Comparison of ENCODE assay signal across 15 cellular contexts in the genomic region with DNA sequence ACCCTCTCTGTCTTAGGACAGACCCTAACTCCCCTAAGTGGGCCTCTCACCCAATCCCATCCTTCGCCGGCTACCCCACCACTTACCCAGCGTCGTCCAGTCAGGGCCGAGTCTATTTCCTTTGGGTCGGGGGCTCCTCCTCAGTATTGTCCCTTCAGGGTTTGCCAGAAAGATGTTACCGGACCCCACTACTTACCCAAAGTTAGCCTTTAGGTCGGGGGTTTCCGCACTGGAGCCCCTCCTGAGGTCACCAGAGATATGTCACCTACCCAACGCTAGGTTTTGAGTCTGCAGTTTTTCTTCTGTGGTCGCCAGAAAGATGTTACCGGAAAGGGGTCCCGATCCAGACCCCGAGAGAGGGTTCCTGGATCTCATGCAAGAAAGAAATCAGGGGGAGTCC. TPM values are rescaled to one million over a fixed set of nuclear protein-coding genes. Genes with fewer than 3 reads are reported as not detected.
DNase-seq lines count a peak whose midpoint lies in the region; ATAC-seq and TF ChIP-seq lines count a peak whose summit lies in the region.
"Had no signal": no experiment of that assay in that cellular context is flagged by ENCODE, and none has a peak within 500 bp of the region (broad histone marks: within the 10 kb centered on the region; RNA-seq: fewer than 3 reads in every experiment).

No MANE protein-coding gene starts in this region.

- TF ChIP-seq CTCF in RWPE2 (IDR thresholded peaks at IDR 0.05; ENCODE audit: poor library complexity, severe bottlenecking): no peak
- no peak for TF ChIP-seq CTCF in lower lobe of right lung (IDR thresholded peaks at IDR 0.05)

- no peaks in the 10 kb centered on the region for H3K36me3 ChIP-seq in RWPE2 (ENCODE audit: low read depth)
- no peaks in the 10 kb centered on the region for H3K36me3 ChIP-seq in naive thymus-derived CD4-positive, alpha-beta T cell (ENCODE audit: control insufficient read depth in 2 of 3, insufficient read depth in 3 of 3, low read length in 3 of 3)
- no peaks in the 10 kb centered on the region for H3K36me3 ChIP-seq in lower lobe of right lung

- peaks cover 0 to 3% (median 0%) of the 10 kb centered on the region in 11 donors for H3K9me3 Mint-ChIP-seq in naive thymus-derived CD4-positive, alpha-beta T cell
- H3K9me3 Mint-ChIP-seq: activated naive CD4-positive, alpha-beta T cell treated with anti-CD3 and anti-CD28 coated beads, Interleukin-2, amount 50 U/mL, for 72 hours had no signal

- ATAC-seq in RWPE2 (ENCODE audit: low read depth) (no peak), HG02642 (IDR thresholded peaks at IDR 0.05; ENCODE audit: poor library complexity, unreplicated experiment) (no peak), lower lobe of right lung (no peak)
- no peak for ATAC-seq in naive thymus-derived CD4-positive, alpha-beta T cell
- ATAC-seq: activated naive CD4-positive, alpha-beta T cell treated with anti-CD3 and anti-CD28 coated beads, Interleukin-2, amount 50 U/mL, for 72 hours; HCT116; stimulated activated naive CD8-positive, alpha-beta T cell treated with anti-CD3 and anti-CD28 coated beads, Interleukin-15, Interleukin-2, amounts not matched to agents 100 U/mL and 50 U/mL, for 24 hours had no signal

- H3K27ac ChIP-seq in RWPE2 (ENCODE audit: poor library complexity, severe bottlenecking) (peak overlapping the region; percentile 46), temporal lobe (ENCODE audit: low read depth, low read length) (peak overlapping the region; percentile 27), lower lobe of right lung (no peak overlapping the region)
- no peak overlapping the region for H3K27ac ChIP-seq in naive thymus-derived CD4-positive, alpha-beta T cell (ENCODE audit: low read depth, low read length)
- H3K27ac ChIP-seq: VCaP had no signal

- peak overlapping the region in 2 of 10 donors; percentile 22 to 27 for H3K4me3 Mint-ChIP-seq in naive thymus-derived CD4-positive, alpha-beta T cell

- intact Hi-C loops in naive thymus-derived CD4-positive, alpha-beta T cell (cut with micrococcal nuclease): no loop called here
- intact Hi-C loops in lower lobe of right lung (cut with DNase I): loop anchor here (10.0 kb wide), 1 partner anchor 47 kb away; a partner anchor contains a TSS

- peak; percentile 6 for DNase-seq in activated CD8-positive, alpha-beta memory T cell treated with anti-CD3 and anti-CD28 coated beads, Interleukin-2, amount 50 U/mL, for 4 hours
- no peak for DNase-seq in activated CD8-positive, alpha-beta memory T cell treated with anti-CD3 and anti-CD28 coated beads for 24 hours
- no peak for DNase-seq in RWPE2 (ENCODE audit: low spot score)
- no peak for DNase-seq in naive thymus-derived CD4-positive, alpha-beta T cell
- DNase-seq in NCI-H446 treated with DMSO at 0.1 percent for 48 hours (lab: John Stamatoyannopoulos, UW): no peak
- DNase-seq in lower lobe of right lung: no peak
- DNase-seq: effector memory CD4-positive, alpha-beta T cell; NCI-H1436; NCI-H345; stimulated activated naive CD8-positive, alpha-beta T cell treated with anti-CD3 and anti-CD28 coated beads, Interleukin-15, Interleukin-2, amounts not matched to agents 100 U/mL and 50 U/mL, for 24 hours had no signal

- no peaks in the 10 kb centered on the region for H3K27me3 ChIP-seq in RWPE2 (ENCODE audit: insufficient read depth, poor library complexity, severe bottlenecking)
- H3K27me3 ChIP-seq in naive thymus-derived CD4-positive, alpha-beta T cell (ENCODE audit: control insufficient read depth in 2 of 2, insufficient read depth in 2 of 2, low read length in 2 of 2): no peaks in the 10 kb centered on the region
- H3K27me3 ChIP-seq in lower lobe of right lung (ENCODE audit: low read depth): no peaks in the 10 kb centered on the region

- CTCF ChIA-PET in naive thymus-derived CD4-positive, alpha-beta T cell (lab: Charles Lee): no interaction called here

- H3K27me3 Mint-ChIP-seq in naive thymus-derived CD4-positive, alpha-beta T cell: peaks cover 0 to 3% (median 0%) of the 10 kb centered on the region in 5 donors

- H3K9me3 ChIP-seq in RWPE2 (ENCODE audit: severe bottlenecking) (no peaks in the 10 kb centered on the region), lower lobe of right lung (no peaks in the 10 kb centered on the region)
- no peaks in the 10 kb centered on the region for H3K9me3 ChIP-seq in naive thymus-derived CD4-positive, alpha-beta T cell (ENCODE audit: control insufficient read depth in 2 of 3, low read length in 3 of 3)

- peaks cover 24% of the 10 kb centered on the region for H3K4me1 ChIP-seq in RWPE2 (ENCODE audit: insufficient read depth, poor library complexity, severe bottlenecking)
- peaks cover 9 to 16% of the 10 kb centered on the region in 2 donors for H3K4me1 ChIP-seq in naive thymus-derived CD4-positive, alpha-beta T cell (ENCODE audit: control insufficient read depth in 2 of 2, insufficient read depth in 2 of 2, low read length in 2 of 2)
- H3K4me1 ChIP-seq in lower lobe of right lung: peaks cover 32% of the 10 kb centered on the region

- POLR2A ChIA-PET in naive thymus-derived CD4-positive, alpha-beta T cell (lab: Charles Lee): no interaction called here

- H3K4me3 ChIP-seq in RWPE2 (ENCODE audit: severe bottlenecking) (no peak overlapping the region), lower lobe of right lung (no peak overlapping the region)
- no peak overlapping the region for H3K4me3 ChIP-seq in naive thymus-derived CD4-positive, alpha-beta T cell (ENCODE audit: low read length)

- peaks cover 33 to 49% (median 48%) of the 10 kb centered on the region in 7 donors for H3K4me1 Mint-ChIP-seq in naive thymus-derived CD4-positive, alpha-beta T cell

- peak overlapping the region in 5 of 9 donors; percentile 1 to 64 (median 33) for H3K27ac Mint-ChIP-seq in naive thymus-derived CD4-positive, alpha-beta T cell

- no peaks in the 10 kb centered on the region for H3K36me3 Mint-ChIP-seq in naive thymus-derived CD4-positive, alpha-beta T cell

RNA-seq across cellular contexts. Expression of a gene that starts 17.9 kb away (rescaled TPM):
- total RNA-seq in naive thymus-derived CD4-positive, alpha-beta T cell: 10 to 100 TPM in 2 of 5 experiments, 1 to 10 TPM in 3; 1.2 to 11.8 (median 3.5) TPM
- polyA plus RNA-seq in naive thymus-derived CD4-positive, alpha-beta T cell: under 1 TPM in 1 of 2 donors, not detected in 1; 0.14 TPM
- total RNA-seq in temporal lobe (67.6 TPM), lower lobe of right lung (0.38 TPM)

RNA-seq across cellular contexts. Expression of a gene that starts 30.8 kb away (rescaled TPM):
- total RNA-seq in naive thymus-derived CD4-positive, alpha-beta T cell: 10 to 100 TPM in 3 of 5 experiments, 1 to 10 TPM in 2; 6.7 to 43.1 (median 13.2) TPM
- 100 to 1,000 TPM in 1 of 2 donors, 1 to 10 TPM in 1; 5.1 to 194 TPM for polyA plus RNA-seq in naive thymus-derived CD4-positive, alpha-beta T cell
- total RNA-seq in temporal lobe (5.2 TPM), lower lobe of right lung (767 TPM)

RNA-seq across cellular contexts. Expression of a gene that starts 37.6 kb away (rescaled TPM):
- 100 to 1,000 TPM in 4 of 5 experiments, 10 to 100 TPM in 1; 97.4 to 985 (median 241) TPM for total RNA-seq in naive thymus-derived CD4-positive, alpha-beta T cell
- 1,000 to 10,000 TPM; 1,878 to 2,355 TPM for polyA plus RNA-seq in naive thymus-derived CD4-positive, alpha-beta T cell
- total RNA-seq in temporal lobe (3.9 TPM), lower lobe of right lung (128 TPM)

RNA-seq across cellular contexts. Expression of a gene that starts 42.6 kb away (rescaled TPM):
- total RNA-seq in naive thymus-derived CD4-positive, alpha-beta T cell: not detected
- not detected for polyA plus RNA-seq in naive thymus-derived CD4-positive, alpha-beta T cell
- 0.74 TPM for total RNA-seq in temporal lobe
- total RNA-seq in lower lobe of right lung: 23.1 TPM

RNA-seq across cellular contexts. Expression of a gene that starts 43.8 kb away (rescaled TPM):
- total RNA-seq in naive thymus-derived CD4-positive, alpha-beta T cell: 1,000 to 10,000 TPM in 1 of 5 experiments, 100 to 1,000 TPM in 4; 143 to 1,924 (median 528) TPM
- polyA plus RNA-seq in naive thymus-derived CD4-positive, alpha-beta T cell: 1,000 to 10,000 TPM; 2,860 to 3,315 TPM
- total RNA-seq in temporal lobe (2.0 TPM), lower lobe of right lung (607 TPM)

Comparison
In these comparisons a context has a peak if more than half of its experiments do, and no peak if none do; other contexts are left out.
1. H3K27ac ChIP-seq: peak in RWPE2 (single experiment) and temporal lobe (single experiment); none in naive thymus-derived CD4-positive, alpha-beta T cell (single experiment) and lower lobe of right lung (single experiment).
2. RNA of a gene that starts 30.8 kb away (total RNA-seq): 767 TPM in lower lobe of right lung (single experiment); 6.7 to 43.1 TPM in naive thymus-derived CD4-positive, alpha-beta T cell and 5.2 TPM in temporal lobe (single experiment); every median in the first group is over 10 times any median in the second.
3. RNA of a gene that starts 37.6 kb away (total RNA-seq): 97.4 to 985 TPM in naive thymus-derived CD4-positive, alpha-beta T cell and 128 TPM in lower lobe of right lung (single experiment); 3.9 TPM in temporal lobe (single experiment); every median in the first group is over 10 times any median in the second.